In genomic region chr15:67850336-67850735, GRCh38 we compare ENCODE assay signal across 2 cellular contexts.
TF ChIP-seq lines count a peak whose summit lies in the region.

No MANE protein-coding gene starts in this region.

TF ChIP-seq in A549, 52 proteins besides CTCF, POLR2A, EP300 and RAD21 (continued from another document):
- TF ChIP-seq, protein P1, sequence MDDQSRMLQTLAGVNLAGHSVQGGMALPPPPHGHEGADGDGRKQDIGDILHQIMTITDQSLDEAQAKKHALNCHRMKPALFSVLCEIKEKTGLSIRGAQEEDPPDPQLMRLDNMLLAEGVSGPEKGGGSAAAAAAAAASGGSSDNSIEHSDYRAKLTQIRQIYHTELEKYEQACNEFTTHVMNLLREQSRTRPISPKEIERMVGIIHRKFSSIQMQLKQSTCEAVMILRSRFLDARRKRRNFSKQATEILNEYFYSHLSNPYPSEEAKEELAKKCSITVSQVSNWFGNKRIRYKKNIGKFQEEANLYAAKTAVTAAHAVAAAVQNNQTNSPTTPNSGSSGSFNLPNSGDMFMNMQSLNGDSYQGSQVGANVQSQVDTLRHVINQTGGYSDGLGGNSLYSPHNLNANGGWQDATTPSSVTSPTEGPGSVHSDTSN (IDR thresholded peaks at IDR 0.05), result no peak
TF ChIP-seq in A549: peak in this region for 0.

TF ChIP-seq in GM23338, 12 proteins besides CTCF, POLR2A, EP300 and RAD21 (continued from another document):
- TF ChIP-seq, protein P2, sequence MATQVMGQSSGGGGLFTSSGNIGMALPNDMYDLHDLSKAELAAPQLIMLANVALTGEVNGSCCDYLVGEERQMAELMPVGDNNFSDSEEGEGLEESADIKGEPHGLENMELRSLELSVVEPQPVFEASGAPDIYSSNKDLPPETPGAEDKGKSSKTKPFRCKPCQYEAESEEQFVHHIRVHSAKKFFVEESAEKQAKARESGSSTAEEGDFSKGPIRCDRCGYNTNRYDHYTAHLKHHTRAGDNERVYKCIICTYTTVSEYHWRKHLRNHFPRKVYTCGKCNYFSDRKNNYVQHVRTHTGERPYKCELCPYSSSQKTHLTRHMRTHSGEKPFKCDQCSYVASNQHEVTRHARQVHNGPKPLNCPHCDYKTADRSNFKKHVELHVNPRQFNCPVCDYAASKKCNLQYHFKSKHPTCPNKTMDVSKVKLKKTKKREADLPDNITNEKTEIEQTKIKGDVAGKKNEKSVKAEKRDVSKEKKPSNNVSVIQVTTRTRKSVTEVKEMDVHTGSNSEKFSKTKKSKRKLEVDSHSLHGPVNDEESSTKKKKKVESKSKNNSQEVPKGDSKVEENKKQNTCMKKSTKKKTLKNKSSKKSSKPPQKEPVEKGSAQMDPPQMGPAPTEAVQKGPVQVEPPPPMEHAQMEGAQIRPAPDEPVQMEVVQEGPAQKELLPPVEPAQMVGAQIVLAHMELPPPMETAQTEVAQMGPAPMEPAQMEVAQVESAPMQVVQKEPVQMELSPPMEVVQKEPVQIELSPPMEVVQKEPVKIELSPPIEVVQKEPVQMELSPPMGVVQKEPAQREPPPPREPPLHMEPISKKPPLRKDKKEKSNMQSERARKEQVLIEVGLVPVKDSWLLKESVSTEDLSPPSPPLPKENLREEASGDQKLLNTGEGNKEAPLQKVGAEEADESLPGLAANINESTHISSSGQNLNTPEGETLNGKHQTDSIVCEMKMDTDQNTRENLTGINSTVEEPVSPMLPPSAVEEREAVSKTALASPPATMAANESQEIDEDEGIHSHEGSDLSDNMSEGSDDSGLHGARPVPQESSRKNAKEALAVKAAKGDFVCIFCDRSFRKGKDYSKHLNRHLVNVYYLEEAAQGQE (IDR thresholded peaks at IDR 0.05; ENCODE audit: unreplicated experiment), result no peak
- no peak for TF ChIP-seq CREB1 (CRISPR knock-in tag; IDR thresholded peaks at IDR 0.05; ENCODE audit: low read depth)
- TF ChIP-seq EZH2phosphoT487 (IDR thresholded peaks at IDR 0.05; ENCODE audit: unreplicated experiment), result no peak
- no peak for TF ChIP-seq STAT1 (IDR thresholded peaks at IDR 0.05; ENCODE audit: unreplicated experiment)
- no peak for TF ChIP-seq ETS1 (IDR thresholded peaks at IDR 0.05)
- no peak for TF ChIP-seq ZNF462 (CRISPR knock-in tag; IDR thresholded peaks at IDR 0.05)
- TF ChIP-seq POLR2AphosphoS5 (IDR thresholded peaks at IDR 0.05; ENCODE audit: low read depth), result no peak
- no peak for TF ChIP-seq ZNF331 (CRISPR knock-in tag; IDR thresholded peaks at IDR 0.05; ENCODE audit: low read depth)
- no peak for TF ChIP-seq NANOG (IDR thresholded peaks at IDR 0.05; ENCODE audit: borderline replicate concordance)
- no peak for TF ChIP-seq JUNB (IDR thresholded peaks at IDR 0.05; ENCODE audit: unreplicated experiment)
